ENCODE assay signal across 18 cellular contexts in genomic region chr7:16070806-16071205, GRCh38.
"Had no signal": no experiment of that assay in that cellular context is flagged by ENCODE, and none has a peak within 500 bp of the region (broad histone marks: within the 10 kb centered on the region; RNA-seq: fewer than 3 reads in every experiment).

No MANE protein-coding gene starts in this region.

- H3K36me3 ChIP-seq: brain microvascular endothelial cell had no signal

- ATAC-seq: Right ventricle myocardium inferior had no signal

- H3K9me3 Mint-ChIP-seq: activated B cell treated with CpG ODN at 0.5 μM for 24 hours; activated CD4-positive, alpha-beta memory T cell treated with anti-CD3 and anti-CD28 coated beads, Interleukin-2, amount 10 ng/mL, durations not matched to agents 7 days and 5 days; activated naive CD8-positive, alpha-beta T cell treated with anti-CD3 and anti-CD28 coated beads for 36 hours had no signal

- H3K4me1 Mint-ChIP-seq: activated B cell treated with CpG ODN at 0.5 μM for 24 hours; activated CD4-positive, alpha-beta memory T cell treated with anti-CD3 and anti-CD28 coated beads, Interleukin-2, amount 10 ng/mL, durations not matched to agents 7 days and 5 days; activated CD8-positive, alpha-beta memory T cell treated with anti-CD3 and anti-CD28 coated beads, Interleukin-2, amount 10 ng/mL, durations not matched to agents 7 days and 5 days; activated naive CD8-positive, alpha-beta T cell treated with anti-CD3 and anti-CD28 coated beads for 36 hours had no signal

- DNase-seq: activated B cell treated with CpG ODN at 0.5 μM for 24 hours; activated CD4-positive, alpha-beta memory T cell treated with anti-CD3 and anti-CD28 coated beads, Interleukin-2, amount 10 ng/mL, durations not matched to agents 7 days and 5 days; activated CD4-positive, CD25-positive, alpha-beta regulatory T cell treated with anti-CD3 and anti-CD28 coated beads, Interleukin-2, amount 50 U/mL, for 72 hours; activated CD8-positive, alpha-beta memory T cell treated with anti-CD3 and anti-CD28 coated beads for 24 hours; activated CD8-positive, alpha-beta memory T cell treated with anti-CD3 and anti-CD28 coated beads, Interleukin-2, amount 10 ng/mL, durations not matched to agents 7 days and 5 days; activated CD8-positive, alpha-beta memory T cell treated with anti-CD3 and anti-CD28 coated beads, Interleukin-2, amount 50 U/mL, for 48 hours; activated effector memory CD4-positive, alpha-beta T cell treated with Interleukin-2 at 50 U/mL for 16 hours; activated naive CD4-positive, alpha-beta T cell; activated naive CD4-positive, alpha-beta T cell treated with anti-CD3 and anti-CD28 coated beads, Interleukin-2, amount 50 U/mL, for 16 hours; activated naive CD8-positive, alpha-beta T cell treated with anti-CD3 and anti-CD28 coated beads for 36 hours; activated T-cell treated with anti-CD3 and anti-CD28 coated beads, Interleukin-2, amount 50 U/mL, for 48 hours; aorta; NCI-H524 treated with DMSO at 0.1 percent for 48 hours; T-helper 9 cell had no signal

- H3K27me3 Mint-ChIP-seq: activated B cell treated with CpG ODN at 0.5 μM for 24 hours; activated CD4-positive, alpha-beta memory T cell treated with anti-CD3 and anti-CD28 coated beads, Interleukin-2, amount 10 ng/mL, durations not matched to agents 7 days and 5 days; activated CD8-positive, alpha-beta memory T cell treated with anti-CD3 and anti-CD28 coated beads, Interleukin-2, amount 10 ng/mL, durations not matched to agents 7 days and 5 days had no signal

- H3K27ac ChIP-seq: brain microvascular endothelial cell, RWPE1, VCaP had no signal

- H3K4me3 Mint-ChIP-seq: activated B cell treated with CpG ODN at 0.5 μM for 24 hours; activated CD4-positive, alpha-beta memory T cell treated with anti-CD3 and anti-CD28 coated beads, Interleukin-2, amount 10 ng/mL, durations not matched to agents 7 days and 5 days; activated CD8-positive, alpha-beta memory T cell treated with anti-CD3 and anti-CD28 coated beads, Interleukin-2, amount 10 ng/mL, durations not matched to agents 7 days and 5 days; activated naive CD8-positive, alpha-beta T cell treated with anti-CD3 and anti-CD28 coated beads for 36 hours had no signal

- H3K27me3 ChIP-seq: brain microvascular endothelial cell had no signal

- H3K36me3 Mint-ChIP-seq: activated CD8-positive, alpha-beta memory T cell treated with anti-CD3 and anti-CD28 coated beads, Interleukin-2, amount 10 ng/mL, durations not matched to agents 7 days and 5 days; activated naive CD8-positive, alpha-beta T cell treated with anti-CD3 and anti-CD28 coated beads for 36 hours had no signal

- H3K27ac Mint-ChIP-seq: activated B cell treated with CpG ODN at 0.5 μM for 24 hours; activated CD4-positive, alpha-beta memory T cell treated with anti-CD3 and anti-CD28 coated beads, Interleukin-2, amount 10 ng/mL, durations not matched to agents 7 days and 5 days; activated CD8-positive, alpha-beta memory T cell treated with anti-CD3 and anti-CD28 coated beads, Interleukin-2, amount 10 ng/mL, durations not matched to agents 7 days and 5 days; activated naive CD8-positive, alpha-beta T cell treated with anti-CD3 and anti-CD28 coated beads for 36 hours had no signal
